In the genomic region with DNA sequence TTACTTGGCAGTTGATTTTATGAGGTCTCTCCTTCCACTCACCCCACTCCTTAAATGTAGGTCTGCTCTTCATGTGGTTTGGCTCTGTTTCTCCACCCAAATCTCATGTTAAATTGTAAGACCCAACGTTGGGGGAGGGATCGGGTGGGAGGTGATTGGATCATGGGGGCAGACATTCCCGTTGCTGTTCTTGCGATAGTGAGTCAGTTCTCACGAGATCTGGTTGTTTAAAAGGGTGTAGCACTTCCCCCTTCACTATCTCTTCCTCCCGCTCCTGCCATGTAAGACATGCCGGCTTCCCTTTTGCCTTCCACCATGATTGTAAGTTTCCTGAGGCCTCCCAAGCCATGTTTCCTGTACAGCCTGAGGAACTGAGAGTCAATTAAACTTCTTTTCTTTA, we compare ENCODE assay signal across 21 cellular contexts.
"Had no signal": no experiment of that assay in that cellular context is flagged by ENCODE, and none has a peak within 500 bp of the region (broad histone marks: within the 10 kb centered on the region; RNA-seq: fewer than 3 reads in every experiment).

No MANE protein-coding gene starts in this region.

- H3K27ac ChIP-seq: dorsolateral prefrontal cortex, gastrocnemius medialis, heart right ventricle, ovary, right atrium auricular region, stomach, thoracic aorta, transverse colon, uterus had no signal

- H3K4me1 Mint-ChIP-seq: naive thymus-derived CD4-positive, alpha-beta T cell had no signal

- H3K36me3 Mint-ChIP-seq: naive thymus-derived CD4-positive, alpha-beta T cell had no signal

- H3K36me3 ChIP-seq: gastrocnemius medialis, heart right ventricle, ovary, right atrium auricular region, stomach, thoracic aorta, transverse colon, uterus had no signal

- H3K4me3 ChIP-seq: dorsolateral prefrontal cortex, gastrocnemius medialis, heart right ventricle, ovary, right atrium auricular region, stomach, thoracic aorta, transverse colon, uterus had no signal

- DNase-seq: cortex of kidney; dorsolateral prefrontal cortex; effector CD8-positive, alpha-beta T cell; gastrocnemius medialis; heart right ventricle; islet precursor cell; mammary epithelial cell; naive thymus-derived CD4-positive, alpha-beta T cell; ovary; small intestine; stimulated activated CD4-positive, alpha-beta T cell treated with anti-CD3 and anti-CD28 coated beads, Interleukin-12 subunit alpha, Interleukin-12 subunit beta, amount 100 ng/mL, for 4 hours; stimulated activated naive CD4-positive, alpha-beta T cell; stomach; substantia nigra; transverse colon; uterus had no signal

- H3K27me3 ChIP-seq: dorsolateral prefrontal cortex, gastrocnemius medialis, heart right ventricle, ovary, right atrium auricular region, stomach, transverse colon, uterus had no signal

- H3K4me3 Mint-ChIP-seq: naive thymus-derived CD4-positive, alpha-beta T cell had no signal

- FAIRE-seq: endometrium, small intestine had no signal

- H3K4me1 ChIP-seq: gastrocnemius medialis, heart right ventricle, right atrium auricular region, stomach, transverse colon, uterus had no signal

- H3K27ac Mint-ChIP-seq: naive thymus-derived CD4-positive, alpha-beta T cell had no signal

- H3K9me3 ChIP-seq: gastrocnemius medialis, ovary, right atrium auricular region, stomach, thoracic aorta, transverse colon, uterus had no signal

- H3K27me3 Mint-ChIP-seq: naive thymus-derived CD4-positive, alpha-beta T cell had no signal

- ATAC-seq: esophagus mucosa; gastrocnemius medialis; heart right ventricle; left lobe of liver; naive thymus-derived CD4-positive, alpha-beta T cell had no signal
